8 cellular contexts compared by ENCODE assay signal in the genomic region with DNA sequence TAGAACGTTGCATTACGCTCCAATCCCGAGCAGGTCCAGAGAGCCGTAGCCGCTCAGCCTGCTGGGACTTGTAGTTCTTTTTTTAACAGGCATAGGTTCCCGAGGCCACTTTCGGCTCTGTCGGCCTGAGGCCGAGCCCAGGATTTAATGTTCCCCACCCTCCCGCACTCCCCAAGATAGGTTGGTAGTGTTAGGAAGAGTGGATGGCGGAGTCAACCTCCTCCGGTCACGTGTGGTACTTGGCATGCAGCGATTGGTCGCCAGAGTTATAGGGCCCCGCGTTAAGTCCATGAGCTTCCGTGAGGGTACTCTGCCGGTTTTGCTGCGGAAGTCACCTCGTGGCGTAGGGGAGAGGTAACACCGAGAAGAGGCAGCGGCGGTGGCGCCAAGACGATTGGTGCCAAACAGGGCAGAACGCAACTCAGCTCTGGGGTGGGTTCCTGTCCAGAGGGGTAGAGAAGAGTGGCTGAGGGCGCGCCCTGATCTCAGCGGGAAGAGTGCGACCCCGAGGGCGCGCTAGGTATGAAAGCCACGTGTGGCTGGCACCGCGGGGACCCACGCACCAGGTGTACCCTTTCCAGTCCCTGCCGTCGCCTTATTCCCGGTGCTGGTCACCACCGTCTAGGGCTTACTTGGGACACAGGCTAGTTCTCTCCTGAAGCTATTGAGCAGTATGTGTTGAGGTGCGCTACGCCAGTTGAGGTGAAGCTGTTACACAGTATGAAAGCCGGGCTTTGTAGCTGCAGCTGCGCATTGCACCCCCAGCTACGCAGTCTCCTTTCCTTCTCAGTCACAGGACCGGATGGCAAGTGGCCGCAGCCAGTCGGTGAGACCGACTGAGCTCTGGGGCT.
A peak's percentile ranks its signal among the peaks of the same experiment; 100 is the strongest.
DNase-seq lines count a peak whose midpoint lies in the region; ATAC-seq and TF ChIP-seq lines count a peak whose summit lies in the region.

No MANE protein-coding gene starts in this region.

- H3K4me3 ChIP-seq in CD4-positive, alpha-beta memory T cell (ENCODE audit: low read length in 2 of 2), result peak overlapping the region; percentile 76 to 81
- H3K4me3 ChIP-seq in ectodermal cell (ENCODE audit: insufficient read depth, low read depth, low read length) (peak overlapping the region; percentile 73), BE2C (ENCODE audit: low read depth, low read length) (no peak overlapping the region)

- no peaks in the 10 kb centered on the region for H3K27me3 Mint-ChIP-seq in CD4-positive, alpha-beta memory T cell
- no peaks in the 10 kb centered on the region for H3K27me3 Mint-ChIP-seq in chondrocyte (ENCODE audit: low read depth)

- H3K9me3 Mint-ChIP-seq in CD4-positive, alpha-beta memory T cell, result no peaks in the 10 kb centered on the region
- no peaks in the 10 kb centered on the region for H3K9me3 Mint-ChIP-seq in chondrocyte (ENCODE audit: low read depth)

- peak overlapping the region in 2 of 8 donors; percentile 94 to 97 for H3K4me3 Mint-ChIP-seq in CD4-positive, alpha-beta memory T cell
- no peak overlapping the region for H3K4me3 Mint-ChIP-seq in chondrocyte (ENCODE audit: unreplicated experiment)

- no peaks in the 10 kb centered on the region for H3K27me3 ChIP-seq in CD4-positive, alpha-beta memory T cell (ENCODE audit: insufficient read depth, low read length)
- H3K27me3 ChIP-seq in ectodermal cell (ENCODE audit: control insufficient read depth, insufficient read depth, low read length, poor library complexity, severe bottlenecking) (no peaks in the 10 kb centered on the region), BE2C (no peaks in the 10 kb centered on the region)

- CTCF ChIA-PET in CD4-positive, alpha-beta memory T cell (lab: Charles Lee; ENCODE audit: partially characterized antibody), result interaction anchor here (1.5 to 4.1 kb wide), 3 partner anchors 63 to 177 kb away, joined by 3 to 20 read pairs (median 6); partner anchors contain the start of gene KDM5D

- ATAC-seq in HG02884 (IDR thresholded peaks at IDR 0.05; ENCODE audit: unreplicated experiment), result peak; percentile 62

- peaks cover 35% of the 10 kb centered on the region for H3K4me1 ChIP-seq in CD4-positive, alpha-beta memory T cell (ENCODE audit: insufficient read depth, low read length)
- H3K4me1 ChIP-seq in ectodermal cell (ENCODE audit: control insufficient read depth, insufficient read depth, low read length) (no peaks in the 10 kb centered on the region), BE2C (no peaks in the 10 kb centered on the region)

- no peaks in the 10 kb centered on the region for H3K36me3 ChIP-seq in CD4-positive, alpha-beta memory T cell (ENCODE audit: insufficient read depth, low read length)
- H3K36me3 ChIP-seq in ectodermal cell (ENCODE audit: control insufficient read depth, insufficient read depth, low read length) (no peaks in the 10 kb centered on the region), BE2C (no peaks in the 10 kb centered on the region)

- TF ChIP-seq CTCF in chondrocyte (IDR thresholded peaks at IDR 0.05) (no peak), BE2C (IDR thresholded peaks at IDR 0.05; ENCODE audit: low read depth, low read length) (no peak)

- POLR2A ChIA-PET in CD4-positive, alpha-beta memory T cell (lab: Charles Lee; ENCODE audit: partially characterized antibody), result interaction anchor here (0.6 to 2.3 kb wide), 15 partner anchors 9 to 1009 kb away, joined by 3 to 61 read pairs (median 6); partner anchors contain the start of genes EIF1AY and KDM5D

- no peaks in the 10 kb centered on the region for H3K9me3 ChIP-seq in CD4-positive, alpha-beta memory T cell (ENCODE audit: control insufficient read depth in 1 of 2, low read length in 2 of 2)
- H3K9me3 ChIP-seq in ectodermal cell (ENCODE audit: control insufficient read depth, low read length) (no peaks in the 10 kb centered on the region), BE2C (no peaks in the 10 kb centered on the region)

- H3K36me3 Mint-ChIP-seq in CD4-positive, alpha-beta memory T cell, result peaks cover 0 to 16% of the 10 kb centered on the region in 2 donors
- H3K36me3 Mint-ChIP-seq in chondrocyte (ENCODE audit: low read depth), result no peaks in the 10 kb centered on the region

- H3K27ac ChIP-seq in CD4-positive, alpha-beta memory T cell (ENCODE audit: low read depth, low read length), result peak overlapping the region; percentile 85
- peak overlapping the region; percentile 67 for H3K27ac ChIP-seq in ectodermal cell (ENCODE audit: insufficient read depth, low read depth, low read length, poor library complexity, severe bottlenecking)

- H3K4me1 Mint-ChIP-seq in CD4-positive, alpha-beta memory T cell, result peaks cover 0 to 54% (median 12%) of the 10 kb centered on the region in 4 donors
- H3K4me1 Mint-ChIP-seq in chondrocyte (ENCODE audit: low read depth), result no peaks in the 10 kb centered on the region

- intact Hi-C loops in CD4-positive, alpha-beta memory T cell (cut with micrococcal nuclease), result loop anchor here (1.0 to 10.0 kb wide), 4 partner anchors 48 to 177 kb away; partner anchors contain the start of gene KDM5D

- 0% methylated on average over 48 to 52 of the region's 52 CpGs for WGBS in ectodermal cell, 2 experiments

- peak in 1 of 5 donors; percentile 90 for DNase-seq in CD4-positive, alpha-beta memory T cell
- peak; percentile 74 for DNase-seq in SKM-1 (lab: John Stamatoyannopoulos, UW; ENCODE audit: unreplicated experiment)
- peak; percentile 90 for DNase-seq in non-pigmented ciliary epithelial cell (ENCODE audit: low read depth)
- DNase-seq in chondrocyte (ENCODE audit: low spot score), result no peak
- DNase-seq in NCI-H1436 (lab: John Stamatoyannopoulos, UW), result no peak
- DNase-seq in BE2C, result no peak

- H3K27ac Mint-ChIP-seq in CD4-positive, alpha-beta memory T cell, result peak overlapping the region in 2 of 7 donors; percentile 97 to 100
- H3K27ac Mint-ChIP-seq in chondrocyte (ENCODE audit: unreplicated experiment), result no peak overlapping the region

Comparison
In these comparisons a context has a peak if more than half of its experiments do, and no peak if none do; other contexts are left out.
1. DNase-seq: peak in SKM-1 (single experiment) and non-pigmented ciliary epithelial cell (single experiment); none in chondrocyte (single experiment), NCI-H1436 (single experiment) and BE2C (single experiment).